Comparison of ENCODE assay signal across 1 cellular context in genomic region chr4:73345399-73345975, GRCh38.
TF ChIP-seq lines count a peak whose summit lies in the region.

No MANE protein-coding gene starts in this region.

TF ChIP-seq in HepG2, 621 proteins besides CTCF, POLR2A, EP300 and RAD21 (continued from another document):
- TF ChIP-seq ONECUT2 (CRISPR knock-in tag; IDR thresholded peaks at IDR 0.05) (peak; percentile 34; the same call in 1 of the 2 replicates), NFE2 (CRISPR knock-in tag; IDR thresholded peaks at IDR 0.05) (no peak), ZNF503 (CRISPR knock-in tag; IDR thresholded peaks at IDR 0.05) (no peak; the same call in 1 of the 2 replicates), DMAP1 (CRISPR knock-in tag; IDR thresholded peaks at IDR 0.05) (peak; percentile 46; the same call in 1 of the 2 replicates), ZNF629 (CRISPR knock-in tag; conservative IDR thresholded peaks at IDR 0.05) (peak; percentile 26; the same call in 1 of the 2 replicates), KDM2A (CRISPR knock-in tag; IDR thresholded peaks at IDR 0.05; ENCODE audit: borderline replicate concordance, low read depth) (no peak), SRY (CRISPR knock-in tag; IDR thresholded peaks at IDR 0.05) (no peak), BCL6 (CRISPR knock-in tag; IDR thresholded peaks at IDR 0.05) (peak; percentile 75), ZNF441 (CRISPR knock-in tag; IDR thresholded peaks at IDR 0.05; ENCODE audit: borderline replicate concordance) (no peak), RCOR2 (CRISPR knock-in tag; IDR thresholded peaks at IDR 0.05) (no peak; the same call in none of the 2 replicates), ZMAT3 (CRISPR knock-in tag; conservative IDR thresholded peaks at IDR 0.05) (no peak), ZNF446 (CRISPR knock-in tag; IDR thresholded peaks at IDR 0.05) (no peak), RNF2 (conservative IDR thresholded peaks at IDR 0.05; ENCODE audit: low read depth) (no peak), ZSCAN20 (CRISPR knock-in tag; IDR thresholded peaks at IDR 0.05; ENCODE audit: borderline replicate concordance) (no peak), PRPF4 (IDR thresholded peaks at IDR 0.05; ENCODE audit: low read depth, low read length, poor library complexity, severe bottlenecking) (no peak), HMG20A (CRISPR knock-in tag; IDR thresholded peaks at IDR 0.05; ENCODE audit: borderline replicate concordance) (peak; percentile 60; the same call in 1 of the 2 replicates), ZNF777 (CRISPR knock-in tag; IDR thresholded peaks at IDR 0.05) (no peak), ZNF784 (CRISPR knock-in tag; IDR thresholded peaks at IDR 0.05; ENCODE audit: borderline replicate concordance) (no peak), ZNF660 (CRISPR knock-in tag; IDR thresholded peaks at IDR 0.05; ENCODE audit: borderline replicate concordance, low read depth) (no peak), ZNF781 (CRISPR knock-in tag; IDR thresholded peaks at IDR 0.05; ENCODE audit: borderline replicate concordance, not compliant biosample characterization) (no peak), IRX3 (CRISPR knock-in tag; IDR thresholded peaks at IDR 0.05; ENCODE audit: borderline replicate concordance, low read depth) (no peak), ELF1 (CRISPR knock-in tag; IDR thresholded peaks at IDR 0.05) (no peak), ZNF431 (CRISPR knock-in tag; IDR thresholded peaks at IDR 0.05; ENCODE audit: borderline replicate concordance, low read depth) (no peak), MNT (IDR thresholded peaks at IDR 0.05) (no peak), IRF2 (CRISPR knock-in tag; IDR thresholded peaks at IDR 0.05) (peak; percentile 52; the same call in 1 of the 2 replicates), ZBED4 (CRISPR knock-in tag; IDR thresholded peaks at IDR 0.05; ENCODE audit: borderline replicate concordance) (no peak), REPIN1 (CRISPR knock-in tag; IDR thresholded peaks at IDR 0.05; ENCODE audit: borderline replicate concordance, low read depth) (no peak; the same call in 1 of the 2 replicates), ZNF333 (CRISPR knock-in tag; IDR thresholded peaks at IDR 0.05; ENCODE audit: borderline replicate concordance) (no peak), GATAD1 (CRISPR knock-in tag; IDR thresholded peaks at IDR 0.05) (no peak; the same call in 1 of the 2 replicates), DPF2 (CRISPR knock-in tag; IDR thresholded peaks at IDR 0.05; ENCODE audit: borderline replicate concordance, low read depth) (peak; percentile 52), NR2F6 (IDR thresholded peaks at IDR 0.05) (no peak; the same call in 1 of the 2 replicates), NR2F6 (CRISPR knock-in tag; IDR thresholded peaks at IDR 0.05) (no peak), ZNF616 (CRISPR knock-in tag; IDR thresholded peaks at IDR 0.05; ENCODE audit: low read depth) (no peak), PBX3 (CRISPR knock-in tag; IDR thresholded peaks at IDR 0.05; ENCODE audit: borderline replicate concordance) (no peak), ZNF558 (CRISPR knock-in tag; IDR thresholded peaks at IDR 0.05; ENCODE audit: borderline replicate concordance) (no peak), ZNF17 (CRISPR knock-in tag; IDR thresholded peaks at IDR 0.05) (no peak)
